2 cellular contexts compared by ENCODE assay signal in the genomic region with DNA sequence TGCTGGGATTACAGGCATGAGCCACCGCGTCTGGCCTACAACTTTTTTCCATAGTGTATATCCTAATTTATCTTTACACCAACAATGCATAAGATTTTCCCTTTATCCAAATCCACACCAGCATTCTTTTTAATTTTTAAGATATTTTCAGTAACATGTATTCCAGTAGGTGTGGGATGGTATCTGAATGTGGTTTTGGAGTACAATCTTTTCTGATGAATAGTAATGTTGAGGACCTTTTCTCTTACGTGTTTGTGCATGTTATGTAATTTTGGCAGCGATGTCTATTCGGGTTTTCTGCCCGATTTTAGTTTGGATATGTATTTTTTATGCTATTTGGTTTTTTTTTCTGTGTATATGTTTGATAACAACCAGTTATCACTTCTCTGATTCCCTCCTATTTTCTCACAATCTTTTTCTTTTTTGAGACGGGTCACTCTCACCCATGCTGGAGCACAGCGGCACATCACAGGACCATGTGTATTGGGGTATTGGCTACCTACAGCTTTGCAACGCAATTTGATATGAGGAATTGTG.
TF ChIP-seq lines count a peak whose summit lies in the region.

No MANE protein-coding gene starts in this region.

TF ChIP-seq in GM12878, 131 proteins besides CTCF, POLR2A, EP300 and RAD21 (continued from another document):
- TF ChIP-seq, protein P1, sequence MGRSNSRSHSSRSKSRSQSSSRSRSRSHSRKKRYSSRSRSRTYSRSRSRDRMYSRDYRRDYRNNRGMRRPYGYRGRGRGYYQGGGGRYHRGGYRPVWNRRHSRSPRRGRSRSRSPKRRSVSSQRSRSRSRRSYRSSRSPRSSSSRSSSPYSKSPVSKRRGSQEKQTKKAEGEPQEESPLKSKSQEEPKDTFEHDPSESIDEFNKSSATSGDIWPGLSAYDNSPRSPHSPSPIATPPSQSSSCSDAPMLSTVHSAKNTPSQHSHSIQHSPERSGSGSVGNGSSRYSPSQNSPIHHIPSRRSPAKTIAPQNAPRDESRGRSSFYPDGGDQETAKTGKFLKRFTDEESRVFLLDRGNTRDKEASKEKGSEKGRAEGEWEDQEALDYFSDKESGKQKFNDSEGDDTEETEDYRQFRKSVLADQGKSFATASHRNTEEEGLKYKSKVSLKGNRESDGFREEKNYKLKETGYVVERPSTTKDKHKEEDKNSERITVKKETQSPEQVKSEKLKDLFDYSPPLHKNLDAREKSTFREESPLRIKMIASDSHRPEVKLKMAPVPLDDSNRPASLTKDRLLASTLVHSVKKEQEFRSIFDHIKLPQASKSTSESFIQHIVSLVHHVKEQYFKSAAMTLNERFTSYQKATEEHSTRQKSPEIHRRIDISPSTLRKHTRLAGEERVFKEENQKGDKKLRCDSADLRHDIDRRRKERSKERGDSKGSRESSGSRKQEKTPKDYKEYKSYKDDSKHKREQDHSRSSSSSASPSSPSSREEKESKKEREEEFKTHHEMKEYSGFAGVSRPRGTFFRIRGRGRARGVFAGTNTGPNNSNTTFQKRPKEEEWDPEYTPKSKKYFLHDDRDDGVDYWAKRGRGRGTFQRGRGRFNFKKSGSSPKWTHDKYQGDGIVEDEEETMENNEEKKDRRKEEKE (IDR thresholded peaks at IDR 0.05) = no peak
- no peak for TF ChIP-seq STAT3 (IDR thresholded peaks at IDR 0.05; ENCODE audit: low read depth, low read length)
- TF ChIP-seq, protein P2, sequence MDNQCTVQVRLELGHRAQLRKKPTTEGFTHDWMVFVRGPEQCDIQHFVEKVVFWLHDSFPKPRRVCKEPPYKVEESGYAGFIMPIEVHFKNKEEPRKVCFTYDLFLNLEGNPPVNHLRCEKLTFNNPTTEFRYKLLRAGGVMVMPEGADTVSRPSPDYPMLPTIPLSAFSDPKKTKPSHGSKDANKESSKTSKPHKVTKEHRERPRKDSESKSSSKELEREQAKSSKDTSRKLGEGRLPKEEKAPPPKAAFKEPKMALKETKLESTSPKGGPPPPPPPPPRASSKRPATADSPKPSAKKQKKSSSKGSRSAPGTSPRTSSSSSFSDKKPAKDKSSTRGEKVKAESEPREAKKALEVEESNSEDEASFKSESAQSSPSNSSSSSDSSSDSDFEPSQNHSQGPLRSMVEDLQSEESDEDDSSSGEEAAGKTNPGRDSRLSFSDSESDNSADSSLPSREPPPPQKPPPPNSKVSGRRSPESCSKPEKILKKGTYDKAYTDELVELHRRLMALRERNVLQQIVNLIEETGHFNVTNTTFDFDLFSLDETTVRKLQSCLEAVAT (IDR thresholded peaks at IDR 0.05) = peak; percentile 90; the same call in 1 of the 2 replicates

TF ChIP-seq in neural cell, 6 proteins besides CTCF, POLR2A, EP300 and RAD21 (continued from another document):
- TF ChIP-seq, protein P3, sequence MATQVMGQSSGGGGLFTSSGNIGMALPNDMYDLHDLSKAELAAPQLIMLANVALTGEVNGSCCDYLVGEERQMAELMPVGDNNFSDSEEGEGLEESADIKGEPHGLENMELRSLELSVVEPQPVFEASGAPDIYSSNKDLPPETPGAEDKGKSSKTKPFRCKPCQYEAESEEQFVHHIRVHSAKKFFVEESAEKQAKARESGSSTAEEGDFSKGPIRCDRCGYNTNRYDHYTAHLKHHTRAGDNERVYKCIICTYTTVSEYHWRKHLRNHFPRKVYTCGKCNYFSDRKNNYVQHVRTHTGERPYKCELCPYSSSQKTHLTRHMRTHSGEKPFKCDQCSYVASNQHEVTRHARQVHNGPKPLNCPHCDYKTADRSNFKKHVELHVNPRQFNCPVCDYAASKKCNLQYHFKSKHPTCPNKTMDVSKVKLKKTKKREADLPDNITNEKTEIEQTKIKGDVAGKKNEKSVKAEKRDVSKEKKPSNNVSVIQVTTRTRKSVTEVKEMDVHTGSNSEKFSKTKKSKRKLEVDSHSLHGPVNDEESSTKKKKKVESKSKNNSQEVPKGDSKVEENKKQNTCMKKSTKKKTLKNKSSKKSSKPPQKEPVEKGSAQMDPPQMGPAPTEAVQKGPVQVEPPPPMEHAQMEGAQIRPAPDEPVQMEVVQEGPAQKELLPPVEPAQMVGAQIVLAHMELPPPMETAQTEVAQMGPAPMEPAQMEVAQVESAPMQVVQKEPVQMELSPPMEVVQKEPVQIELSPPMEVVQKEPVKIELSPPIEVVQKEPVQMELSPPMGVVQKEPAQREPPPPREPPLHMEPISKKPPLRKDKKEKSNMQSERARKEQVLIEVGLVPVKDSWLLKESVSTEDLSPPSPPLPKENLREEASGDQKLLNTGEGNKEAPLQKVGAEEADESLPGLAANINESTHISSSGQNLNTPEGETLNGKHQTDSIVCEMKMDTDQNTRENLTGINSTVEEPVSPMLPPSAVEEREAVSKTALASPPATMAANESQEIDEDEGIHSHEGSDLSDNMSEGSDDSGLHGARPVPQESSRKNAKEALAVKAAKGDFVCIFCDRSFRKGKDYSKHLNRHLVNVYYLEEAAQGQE (IDR thresholded peaks at IDR 0.05; ENCODE audit: borderline replicate concordance) = no peak
